In the genomic region with DNA sequence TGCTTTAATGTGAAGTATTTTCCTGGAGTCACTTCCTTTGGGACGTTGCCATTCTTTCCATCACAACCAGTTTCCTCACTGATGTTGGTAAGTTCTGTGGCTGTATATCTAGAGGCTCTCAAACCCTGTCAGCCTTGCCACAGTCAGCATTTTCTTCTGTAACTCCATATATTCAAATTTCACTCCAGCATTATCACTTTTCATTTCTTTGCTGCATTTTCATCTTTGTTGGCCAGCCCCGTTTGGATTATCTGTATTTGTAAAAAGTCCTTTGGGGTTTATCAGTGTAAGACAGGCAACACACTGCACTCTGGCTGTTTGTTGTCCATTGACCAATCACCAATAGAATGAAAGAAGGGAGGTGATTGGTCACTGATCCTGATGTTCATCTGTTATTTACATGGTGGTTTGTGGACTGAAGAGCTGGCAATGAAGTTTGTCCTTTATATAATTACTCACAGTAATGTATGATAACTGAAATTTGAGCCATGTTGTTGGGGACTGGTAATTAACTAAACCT, we compare ENCODE assay signal across 1 cellular context.
TF ChIP-seq lines count a peak whose summit lies in the region.

No MANE protein-coding gene starts in this region.

TF ChIP-seq in K562, 482 proteins besides CTCF, POLR2A, EP300 and RAD21 (continued from another document and continues in another):
- TF ChIP-seq ZNF639 (CRISPR knock-in tag; conservative IDR thresholded peaks at IDR 0.05 in 1 of 2, IDR thresholded peaks at IDR 0.05 in 1 of 2), result peak in 1 of 2 experiments; percentile 60; a peak in 1 of 4 replicates
- TF ChIP-seq MEIS2 (IDR thresholded peaks at IDR 0.05; ENCODE audit: partially characterized antibody), result peak; percentile 71
- peak in 1 of 2 experiments; percentile 49; a peak in 2 of 4 replicates for TF ChIP-seq HDAC1 (IDR thresholded peaks at IDR 0.05)
- 0 out of 2 replicates have a peak, but pooled peaks have one; percentile 8 for TF ChIP-seq CXXC5 (CRISPR knock-in tag; IDR thresholded peaks at IDR 0.05)
- peak; percentile 73 for TF ChIP-seq KLF16 (IDR thresholded peaks at IDR 0.05)
- peak; percentile 68 for TF ChIP-seq ASH1L (IDR thresholded peaks at IDR 0.05; ENCODE audit: borderline replicate concordance, low read depth, partially characterized antibody)
- peak; percentile 61; the same call in 1 of the 2 replicates for TF ChIP-seq CEBPB (tag; IDR thresholded peaks at IDR 0.05)
- TF ChIP-seq SRSF7 (optimal IDR thresholded peaks at IDR 0.05; ENCODE audit: low read depth, low read length), result no peak
- peak; percentile 98 for TF ChIP-seq C11orf30 (IDR thresholded peaks at IDR 0.05; ENCODE audit: low read depth)
- TF ChIP-seq ZNF316 (IDR thresholded peaks at IDR 0.05), result peak; percentile 99
- TF ChIP-seq, protein P1, sequence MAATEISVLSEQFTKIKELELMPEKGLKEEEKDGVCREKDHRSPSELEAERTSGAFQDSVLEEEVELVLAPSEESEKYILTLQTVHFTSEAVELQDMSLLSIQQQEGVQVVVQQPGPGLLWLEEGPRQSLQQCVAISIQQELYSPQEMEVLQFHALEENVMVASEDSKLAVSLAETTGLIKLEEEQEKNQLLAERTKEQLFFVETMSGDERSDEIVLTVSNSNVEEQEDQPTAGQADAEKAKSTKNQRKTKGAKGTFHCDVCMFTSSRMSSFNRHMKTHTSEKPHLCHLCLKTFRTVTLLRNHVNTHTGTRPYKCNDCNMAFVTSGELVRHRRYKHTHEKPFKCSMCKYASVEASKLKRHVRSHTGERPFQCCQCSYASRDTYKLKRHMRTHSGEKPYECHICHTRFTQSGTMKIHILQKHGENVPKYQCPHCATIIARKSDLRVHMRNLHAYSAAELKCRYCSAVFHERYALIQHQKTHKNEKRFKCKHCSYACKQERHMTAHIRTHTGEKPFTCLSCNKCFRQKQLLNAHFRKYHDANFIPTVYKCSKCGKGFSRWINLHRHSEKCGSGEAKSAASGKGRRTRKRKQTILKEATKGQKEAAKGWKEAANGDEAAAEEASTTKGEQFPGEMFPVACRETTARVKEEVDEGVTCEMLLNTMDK (IDR thresholded peaks at IDR 0.05; ENCODE audit: borderline replicate concordance, insufficient read depth, low read depth, low read length, poor library complexity, severe bottlenecking), result no peak
- TF ChIP-seq POLR2AphosphoS5 (IDR thresholded peaks at IDR 0.05; ENCODE audit: control insufficient read depth, insufficient read depth, low read depth, low read length), result peak; percentile 88
- 0 out of 2 replicates have a peak, but pooled peaks have one; percentile 47 for TF ChIP-seq ZNF197 (CRISPR knock-in tag; IDR thresholded peaks at IDR 0.05; ENCODE audit: low read depth)
- TF ChIP-seq MTA3 (IDR thresholded peaks at IDR 0.05; ENCODE audit: borderline replicate concordance), result peak; percentile 63; the same call in 1 of the 2 replicates
- no peak for TF ChIP-seq ZFPM2 (CRISPR knock-in tag; IDR thresholded peaks at IDR 0.05)
- peak; percentile 62 for TF ChIP-seq TAF9B (IDR thresholded peaks at IDR 0.05; ENCODE audit: partially characterized antibody)
- TF ChIP-seq SMAD4 (CRISPR knock-in tag; conservative IDR thresholded peaks at IDR 0.05), result no peak
- no peak for TF ChIP-seq ATF1 (CRISPR knock-in tag; IDR thresholded peaks at IDR 0.05)
- TF ChIP-seq ATF1 (tag; IDR thresholded peaks at IDR 0.05), result peak; percentile 54; the same call in 1 of the 2 replicates
- TF ChIP-seq ZNF764 (CRISPR knock-in tag; IDR thresholded peaks at IDR 0.05; ENCODE audit: low read depth), result no peak
- TF ChIP-seq NUFIP1 (IDR thresholded peaks at IDR 0.05; ENCODE audit: partially characterized antibody), result no peak
- no peak for TF ChIP-seq PBX2 (CRISPR knock-in tag; IDR thresholded peaks at IDR 0.05; ENCODE audit: low read depth)
- peak; percentile 54; the same call in 1 of the 2 replicates for TF ChIP-seq PBX2 (tag; conservative IDR thresholded peaks at IDR 0.05; ENCODE audit: low read depth)
- TF ChIP-seq, protein P2, sequence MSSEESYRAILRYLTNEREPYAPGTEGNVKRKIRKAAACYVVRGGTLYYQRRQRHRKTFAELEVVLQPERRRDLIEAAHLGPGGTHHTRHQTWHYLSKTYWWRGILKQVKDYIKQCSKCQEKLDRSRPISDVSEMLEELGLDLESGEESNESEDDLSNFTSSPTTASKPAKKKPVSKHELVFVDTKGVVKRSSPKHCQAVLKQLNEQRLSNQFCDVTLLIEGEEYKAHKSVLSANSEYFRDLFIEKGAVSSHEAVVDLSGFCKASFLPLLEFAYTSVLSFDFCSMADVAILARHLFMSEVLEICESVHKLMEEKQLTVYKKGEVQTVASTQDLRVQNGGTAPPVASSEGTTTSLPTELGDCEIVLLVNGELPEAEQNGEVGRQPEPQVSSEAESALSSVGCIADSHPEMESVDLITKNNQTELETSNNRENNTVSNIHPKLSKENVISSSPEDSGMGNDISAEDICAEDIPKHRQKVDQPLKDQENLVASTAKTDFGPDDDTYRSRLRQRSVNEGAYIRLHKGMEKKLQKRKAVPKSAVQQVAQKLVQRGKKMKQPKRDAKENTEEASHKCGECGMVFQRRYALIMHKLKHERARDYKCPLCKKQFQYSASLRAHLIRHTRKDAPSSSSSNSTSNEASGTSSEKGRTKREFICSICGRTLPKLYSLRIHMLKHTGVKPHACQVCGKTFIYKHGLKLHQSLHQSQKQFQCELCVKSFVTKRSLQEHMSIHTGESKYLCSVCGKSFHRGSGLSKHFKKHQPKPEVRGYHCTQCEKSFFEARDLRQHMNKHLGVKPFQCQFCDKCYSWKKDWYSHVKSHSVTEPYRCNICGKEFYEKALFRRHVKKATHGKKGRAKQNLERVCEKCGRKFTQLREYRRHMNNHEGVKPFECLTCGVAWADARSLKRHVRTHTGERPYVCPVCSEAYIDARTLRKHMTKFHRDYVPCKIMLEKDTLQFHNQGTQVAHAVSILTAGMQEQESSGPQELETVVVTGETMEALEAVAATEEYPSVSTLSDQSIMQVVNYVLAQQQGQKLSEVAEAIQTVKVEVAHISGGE (CRISPR knock-in tag; IDR thresholded peaks at IDR 0.05), result peak in 1 of 3 experiments; percentile 47; a peak in 1 of 6 replicates
- no peak for TF ChIP-seq CEBPG (CRISPR knock-in tag; IDR thresholded peaks at IDR 0.05)
- peak; percentile 47 to 67; a peak in 3 of 4 replicates for TF ChIP-seq CEBPG (tag; conservative IDR thresholded peaks at IDR 0.05 in 1 of 2, IDR thresholded peaks at IDR 0.05 in 1 of 2)
- TF ChIP-seq, protein P3, sequence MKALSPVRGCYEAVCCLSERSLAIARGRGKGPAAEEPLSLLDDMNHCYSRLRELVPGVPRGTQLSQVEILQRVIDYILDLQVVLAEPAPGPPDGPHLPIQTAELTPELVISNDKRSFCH (CRISPR knock-in tag; IDR thresholded peaks at IDR 0.05), result no peak
- TF ChIP-seq, protein P3 (tag; IDR thresholded peaks at IDR 0.05), result 0 out of 2 replicates have a peak, but pooled peaks have one; percentile 30
- peak; percentile 92 to 95 for TF ChIP-seq FOXK2 (conservative IDR thresholded peaks at IDR 0.05 in 1 of 2, IDR thresholded peaks at IDR 0.05 in 1 of 2; ENCODE audit: low read depth in 2 of 2)
- peak; percentile 23; the same call in 1 of the 2 replicates for TF ChIP-seq TOE1 (IDR thresholded peaks at IDR 0.05; ENCODE audit: borderline replicate concordance)
- TF ChIP-seq TOE1 (CRISPR knock-in tag; IDR thresholded peaks at IDR 0.05; ENCODE audit: borderline replicate concordance, low read depth), result no peak
- TF ChIP-seq PATZ1 (CRISPR knock-in tag; IDR thresholded peaks at IDR 0.05; ENCODE audit: borderline replicate concordance), result no peak
- peak; percentile 86 for TF ChIP-seq HMBOX1 (IDR thresholded peaks at IDR 0.05)
- TF ChIP-seq ARID1B (IDR thresholded peaks at IDR 0.05), result peak; percentile 95
- TF ChIP-seq FOXM1 (IDR thresholded peaks at IDR 0.05; ENCODE audit: low read depth), result peak; percentile 88
- no peak for TF ChIP-seq FOXM1 (CRISPR knock-in tag; IDR thresholded peaks at IDR 0.05; ENCODE audit: low read depth)
- TF ChIP-seq, protein P4, sequence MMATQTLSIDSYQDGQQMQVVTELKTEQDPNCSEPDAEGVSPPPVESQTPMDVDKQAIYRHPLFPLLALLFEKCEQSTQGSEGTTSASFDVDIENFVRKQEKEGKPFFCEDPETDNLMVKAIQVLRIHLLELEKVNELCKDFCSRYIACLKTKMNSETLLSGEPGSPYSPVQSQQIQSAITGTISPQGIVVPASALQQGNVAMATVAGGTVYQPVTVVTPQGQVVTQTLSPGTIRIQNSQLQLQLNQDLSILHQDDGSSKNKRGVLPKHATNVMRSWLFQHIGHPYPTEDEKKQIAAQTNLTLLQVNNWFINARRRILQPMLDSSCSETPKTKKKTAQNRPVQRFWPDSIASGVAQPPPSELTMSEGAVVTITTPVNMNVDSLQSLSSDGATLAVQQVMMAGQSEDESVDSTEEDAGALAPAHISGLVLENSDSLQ (IDR thresholded peaks at IDR 0.05), result peak; percentile 66
- no peak for TF ChIP-seq KLF13 (tag; IDR thresholded peaks at IDR 0.05; ENCODE audit: borderline replicate concordance, low read depth)
- TF ChIP-seq, protein P5, sequence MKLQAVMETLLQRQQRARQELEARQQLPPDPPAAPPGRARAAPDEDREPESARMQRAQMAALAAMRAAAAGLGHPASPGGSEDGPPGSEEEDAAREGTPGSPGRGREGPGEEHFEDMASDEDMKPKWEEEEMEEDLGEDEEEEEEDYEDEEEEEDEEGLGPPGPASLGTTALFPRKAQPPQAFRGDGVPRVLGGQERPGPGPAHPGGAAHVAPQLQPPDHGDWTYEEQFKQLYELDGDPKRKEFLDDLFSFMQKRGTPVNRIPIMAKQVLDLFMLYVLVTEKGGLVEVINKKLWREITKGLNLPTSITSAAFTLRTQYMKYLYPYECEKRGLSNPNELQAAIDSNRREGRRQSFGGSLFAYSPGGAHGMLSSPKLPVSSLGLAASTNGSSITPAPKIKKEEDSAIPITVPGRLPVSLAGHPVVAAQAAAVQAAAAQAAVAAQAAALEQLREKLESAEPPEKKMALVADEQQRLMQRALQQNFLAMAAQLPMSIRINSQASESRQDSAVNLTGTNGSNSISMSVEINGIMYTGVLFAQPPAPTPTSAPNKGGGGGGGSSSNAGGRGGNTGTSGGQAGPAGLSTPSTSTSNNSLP (IDR thresholded peaks at IDR 0.05; ENCODE audit: borderline replicate concordance, low read depth, low read length), result peak; percentile 68; the same call in 1 of the 2 replicates
- TF ChIP-seq ZNF175 (CRISPR knock-in tag; IDR thresholded peaks at IDR 0.05; ENCODE audit: low read depth), result no peak
- peak; percentile 76 for TF ChIP-seq STAT5A (IDR thresholded peaks at IDR 0.05; ENCODE audit: borderline replicate concordance, low read length)
- peak; percentile 57; the same call in 1 of the 2 replicates for TF ChIP-seq JUND (IDR thresholded peaks at IDR 0.05; ENCODE audit: borderline replicate concordance, low read depth, low read length)
- no peak; the same call in 2 of the 3 replicates for TF ChIP-seq JUND (tag; IDR thresholded peaks at IDR 0.05; ENCODE audit: borderline replicate concordance, low read depth, low read length)
- peak; percentile 29; the same call in 1 of the 2 replicates for TF ChIP-seq SP1 (CRISPR knock-in tag; IDR thresholded peaks at IDR 0.05)
- peak; percentile 93 for TF ChIP-seq MAFK (IDR thresholded peaks at IDR 0.05; ENCODE audit: low read length)
